ENCODE assay signal across 26 cellular contexts in genomic region chr7:25187932-25188331, GRCh38. TPM values are rescaled to one million over a fixed set of nuclear protein-coding genes. Genes with fewer than 3 reads are reported as not detected.
DNase-seq lines count a peak whose midpoint lies in the region; ATAC-seq and TF ChIP-seq lines count a peak whose summit lies in the region.
"Had no signal": no experiment of that assay in that cellular context is flagged by ENCODE, and none has a peak within 500 bp of the region (broad histone marks: within the 10 kb centered on the region; RNA-seq: fewer than 3 reads in every experiment).

No MANE protein-coding gene starts in this region.

- no peaks in the 10 kb centered on the region for H3K4me1 ChIP-seq in Karpas-422 (ENCODE audit: low read length)
- no peaks in the 10 kb centered on the region for H3K4me1 ChIP-seq in neural progenitor cell
- H3K4me1 ChIP-seq: suprapubic skin had no signal

- H2AFZ ChIP-seq in Karpas-422 (ENCODE audit: low read length), result no peak overlapping the region
- peak overlapping the region; percentile 26 for H2AFZ ChIP-seq in neural progenitor cell (replicated peaks)

- H3K9me3 Mint-ChIP-seq in WTC11 (peaks cover 14% of the 10 kb centered on the region), neural progenitor cell (no peaks in the 10 kb centered on the region)
- H3K9me3 Mint-ChIP-seq in activated T-helper 1 cell treated with anti-CD3 and anti-CD28 coated beads, Interleukin-12 subunit alpha, Interleukin-12 subunit beta, Interleukin-2, Interleukin-4 antibody, amounts not matched to agents 30 ng/mL and 10 ng/mL and 1 ng/mL, durations not matched to agents 14 hours and 24 hours and 36 hours, result no peaks in the 10 kb centered on the region
- no peaks in the 10 kb centered on the region for H3K9me3 Mint-ChIP-seq in activated T-helper 2 cell treated with anti-CD3 and anti-CD28 coated beads, Interferon-gamma antibody, Interleukin-2, Interleukin-4, amounts not matched to agents 10 μg/mL and 5 μg/mL and 100 μg/mL, durations not matched to agents 14 hours and 24 hours and 36 hours
- H3K9me3 Mint-ChIP-seq: activated CD4-positive, alpha-beta memory T cell treated with anti-CD3 and anti-CD28 coated beads for 36 hours; activated naive CD8-positive, alpha-beta T cell treated with anti-CD3 and anti-CD28 coated beads, Interleukin-2, amount 50 U/mL, for 24 hours; stimulated activated memory B cell treated with anti-CD40 and anti-IgM and Interleukin-4, amounts not matched to agents 10 μg/mL and 1 μg/mL and 100 μg/mL, for 72 hours had no signal

- ATAC-seq in WTC11 (peak; percentile 53), GM21423 (IDR thresholded peaks at IDR 0.05; ENCODE audit: unreplicated experiment) (no peak)
- ATAC-seq: activated naive CD8-positive, alpha-beta T cell treated with anti-CD3 and anti-CD28 coated beads, Interleukin-2, amount 50 U/mL, for 24 hours; left colon; stimulated activated memory B cell treated with anti-CD40 and anti-IgM and Interleukin-4, amounts not matched to agents 10 μg/mL and 1 μg/mL and 100 μg/mL, for 72 hours had no signal

- H3K36me3 Mint-ChIP-seq in WTC11 (peaks cover 8% of the 10 kb centered on the region), neural progenitor cell (no peaks in the 10 kb centered on the region)
- no peaks in the 10 kb centered on the region for H3K36me3 Mint-ChIP-seq in activated T-helper 1 cell treated with anti-CD3 and anti-CD28 coated beads, Interleukin-12 subunit alpha, Interleukin-12 subunit beta, Interleukin-2, Interleukin-4 antibody, amounts not matched to agents 30 ng/mL and 10 ng/mL and 1 ng/mL, durations not matched to agents 14 hours and 24 hours and 36 hours (ENCODE audit: low read depth)
- H3K36me3 Mint-ChIP-seq in activated T-helper 2 cell treated with anti-CD3 and anti-CD28 coated beads, Interferon-gamma antibody, Interleukin-2, Interleukin-4, amounts not matched to agents 10 μg/mL and 5 μg/mL and 100 μg/mL, durations not matched to agents 14 hours and 24 hours and 36 hours (ENCODE audit: low read depth), result no peaks in the 10 kb centered on the region
- H3K36me3 Mint-ChIP-seq: activated CD4-positive, alpha-beta memory T cell treated with anti-CD3 and anti-CD28 coated beads for 36 hours; CD14-positive monocyte; naive B cell; stimulated activated memory B cell treated with anti-CD40 and anti-IgM and Interleukin-4, amounts not matched to agents 10 μg/mL and 1 μg/mL and 100 μg/mL, for 72 hours had no signal

- TF ChIP-seq CTCF in GM12873 (IDR thresholded peaks at IDR 0.05; ENCODE audit: insufficient read depth, low read depth, low read length, missing control alignments) (peak; percentile 21), WTC11 (IDR thresholded peaks at IDR 0.05) (no peak), neural progenitor cell (IDR thresholded peaks at IDR 0.05) (no peak)

- intact Hi-C loops in activated T-helper 1 cell treated with anti-CD3 and anti-CD28 coated beads, Interleukin-12 subunit alpha, Interleukin-12 subunit beta, Interleukin-2, Interleukin-4 antibody, amounts not matched to agents 30 ng/mL and 10 ng/mL and 1 ng/mL, durations not matched to agents 14 hours and 24 hours and 36 hours (cut with micrococcal nuclease), result no loop called here
- intact Hi-C loops in activated T-helper 2 cell treated with anti-CD3 and anti-CD28 coated beads, Interferon-gamma antibody, Interleukin-2, Interleukin-4, amounts not matched to agents 10 μg/mL and 5 μg/mL and 100 μg/mL, durations not matched to agents 14 hours and 24 hours and 36 hours (cut with micrococcal nuclease), result no loop called here

- no peak overlapping the region for H3K4me3 Mint-ChIP-seq in WTC11
- no peak overlapping the region for H3K4me3 Mint-ChIP-seq in neural progenitor cell
- no peak overlapping the region for H3K4me3 Mint-ChIP-seq in activated T-helper 1 cell treated with anti-CD3 and anti-CD28 coated beads, Interleukin-12 subunit alpha, Interleukin-12 subunit beta, Interleukin-2, Interleukin-4 antibody, amounts not matched to agents 30 ng/mL and 10 ng/mL and 1 ng/mL, durations not matched to agents 14 hours and 24 hours and 36 hours
- no peak overlapping the region for H3K4me3 Mint-ChIP-seq in activated T-helper 2 cell treated with anti-CD3 and anti-CD28 coated beads, Interferon-gamma antibody, Interleukin-2, Interleukin-4, amounts not matched to agents 10 μg/mL and 5 μg/mL and 100 μg/mL, durations not matched to agents 14 hours and 24 hours and 36 hours (ENCODE audit: low read depth)
- H3K4me3 Mint-ChIP-seq: activated CD4-positive, alpha-beta memory T cell treated with anti-CD3 and anti-CD28 coated beads for 36 hours; activated naive CD8-positive, alpha-beta T cell treated with anti-CD3 and anti-CD28 coated beads, Interleukin-2, amount 50 U/mL, for 24 hours; CD14-positive monocyte; stimulated activated memory B cell treated with anti-CD40 and anti-IgM and Interleukin-4, amounts not matched to agents 10 μg/mL and 1 μg/mL and 100 μg/mL, for 72 hours had no signal

- H3K27me3 Mint-ChIP-seq in WTC11 (ENCODE audit: low read depth) (no peaks in the 10 kb centered on the region; the same call in 1 of the 2 replicates), neural progenitor cell (ENCODE audit: insufficient read depth, low read depth) (no peaks in the 10 kb centered on the region)
- peaks cover 15% of the 10 kb centered on the region for H3K27me3 Mint-ChIP-seq in activated T-helper 1 cell treated with anti-CD3 and anti-CD28 coated beads, Interleukin-12 subunit alpha, Interleukin-12 subunit beta, Interleukin-2, Interleukin-4 antibody, amounts not matched to agents 30 ng/mL and 10 ng/mL and 1 ng/mL, durations not matched to agents 14 hours and 24 hours and 36 hours (ENCODE audit: insufficient read depth)
- peaks cover 10% of the 10 kb centered on the region for H3K27me3 Mint-ChIP-seq in activated T-helper 2 cell treated with anti-CD3 and anti-CD28 coated beads, Interferon-gamma antibody, Interleukin-2, Interleukin-4, amounts not matched to agents 10 μg/mL and 5 μg/mL and 100 μg/mL, durations not matched to agents 14 hours and 24 hours and 36 hours (ENCODE audit: low read depth)
- H3K27me3 Mint-ChIP-seq: stimulated activated memory B cell treated with anti-CD40 and anti-IgM and Interleukin-4, amounts not matched to agents 10 μg/mL and 1 μg/mL and 100 μg/mL, for 72 hours had no signal

- H3K36me3 ChIP-seq in Karpas-422 (ENCODE audit: insufficient read depth, low read length), result no peaks in the 10 kb centered on the region
- no peaks in the 10 kb centered on the region for H3K36me3 ChIP-seq in neural progenitor cell
- H3K36me3 ChIP-seq: suprapubic skin had no signal

- CTCF ChIA-PET in WTC11 (lab: Charles Lee), result interaction anchor here (1.6 to 2.3 kb wide), 2 partner anchors 8 to 29 kb away, joined by 7 to 9 read pairs; a partner anchor contains a TSS

- H3K27me3 ChIP-seq in Karpas-422 (ENCODE audit: low read length), result no peaks in the 10 kb centered on the region
- no peaks in the 10 kb centered on the region for H3K27me3 ChIP-seq in neural progenitor cell
- H3K27me3 ChIP-seq: suprapubic skin had no signal

- no peak overlapping the region for H3K27ac Mint-ChIP-seq in WTC11
- peak overlapping the region; percentile 67 for H3K27ac Mint-ChIP-seq in neural progenitor cell
- no peak overlapping the region for H3K27ac Mint-ChIP-seq in activated T-helper 1 cell treated with anti-CD3 and anti-CD28 coated beads, Interleukin-12 subunit alpha, Interleukin-12 subunit beta, Interleukin-2, Interleukin-4 antibody, amounts not matched to agents 30 ng/mL and 10 ng/mL and 1 ng/mL, durations not matched to agents 14 hours and 24 hours and 36 hours
- H3K27ac Mint-ChIP-seq in activated T-helper 2 cell treated with anti-CD3 and anti-CD28 coated beads, Interferon-gamma antibody, Interleukin-2, Interleukin-4, amounts not matched to agents 10 μg/mL and 5 μg/mL and 100 μg/mL, durations not matched to agents 14 hours and 24 hours and 36 hours, result no peak overlapping the region
- H3K27ac Mint-ChIP-seq: activated CD4-positive, alpha-beta memory T cell treated with anti-CD3 and anti-CD28 coated beads for 36 hours; activated naive CD8-positive, alpha-beta T cell treated with anti-CD3 and anti-CD28 coated beads, Interleukin-2, amount 50 U/mL, for 24 hours; CD14-positive monocyte; stimulated activated memory B cell treated with anti-CD40 and anti-IgM and Interleukin-4, amounts not matched to agents 10 μg/mL and 1 μg/mL and 100 μg/mL, for 72 hours had no signal

- no peaks in the 10 kb centered on the region for H3F3A ChIP-seq in neural progenitor cell (ENCODE audit: low read depth)

- H3K27ac ChIP-seq in Karpas-422 (ENCODE audit: low read length) (no peak overlapping the region), neural progenitor cell (no peak overlapping the region)
- H3K27ac ChIP-seq: suprapubic skin had no signal

- no peak overlapping the region for H3K9ac ChIP-seq in Karpas-422 (ENCODE audit: low read length)
- no peak overlapping the region for H3K9ac ChIP-seq in neural progenitor cell

- H3K4me3 ChIP-seq in Karpas-422 (ENCODE audit: low read length), result no peak overlapping the region
- no peak overlapping the region for H3K4me3 ChIP-seq in neural progenitor cell
- H3K4me3 ChIP-seq: suprapubic skin had no signal

- H3K9me3 ChIP-seq in Karpas-422 (ENCODE audit: low read length), result no peaks in the 10 kb centered on the region
- H3K9me3 ChIP-seq in neural progenitor cell (ENCODE audit: low read depth), result no peaks in the 10 kb centered on the region
- H3K9me3 ChIP-seq: suprapubic skin had no signal

- H3K4me1 Mint-ChIP-seq in WTC11 (no peaks in the 10 kb centered on the region), neural progenitor cell (no peaks in the 10 kb centered on the region)
- H3K4me1 Mint-ChIP-seq in activated T-helper 1 cell treated with anti-CD3 and anti-CD28 coated beads, Interleukin-12 subunit alpha, Interleukin-12 subunit beta, Interleukin-2, Interleukin-4 antibody, amounts not matched to agents 30 ng/mL and 10 ng/mL and 1 ng/mL, durations not matched to agents 14 hours and 24 hours and 36 hours (ENCODE audit: low read depth), result no peaks in the 10 kb centered on the region
- peaks cover 2% of the 10 kb centered on the region for H3K4me1 Mint-ChIP-seq in activated T-helper 2 cell treated with anti-CD3 and anti-CD28 coated beads, Interferon-gamma antibody, Interleukin-2, Interleukin-4, amounts not matched to agents 10 μg/mL and 5 μg/mL and 100 μg/mL, durations not matched to agents 14 hours and 24 hours and 36 hours (ENCODE audit: low read depth)
- H3K4me1 Mint-ChIP-seq: activated naive CD8-positive, alpha-beta T cell treated with anti-CD3 and anti-CD28 coated beads, Interleukin-2, amount 50 U/mL, for 24 hours; CD14-positive monocyte; naive B cell; stimulated activated memory B cell treated with anti-CD40 and anti-IgM and Interleukin-4, amounts not matched to agents 10 μg/mL and 1 μg/mL and 100 μg/mL, for 72 hours had no signal

- H3K79me2 ChIP-seq in Karpas-422 (ENCODE audit: low read length) (no peaks in the 10 kb centered on the region), neural progenitor cell (ENCODE audit: low read depth) (no peaks in the 10 kb centered on the region)

- no peaks in the 10 kb centered on the region for H3K9me2 ChIP-seq in Karpas-422 (replicated peaks; ENCODE audit: insufficient read depth, low read length)

- H4K20me1 ChIP-seq in Karpas-422 (ENCODE audit: insufficient read depth, low read depth, low read length), result no peaks in the 10 kb centered on the region
- no peaks in the 10 kb centered on the region for H4K20me1 ChIP-seq in neural progenitor cell (ENCODE audit: low read depth)

- POLR2A ChIA-PET in WTC11 (lab: Charles Lee), result no interaction called here

- H3K4me2 ChIP-seq in Karpas-422 (ENCODE audit: low read depth, low read length, poor library complexity, severe bottlenecking) (no peak overlapping the region), neural progenitor cell (no peak overlapping the region)

- DNase-seq in Karpas-422 (peak; percentile 40), WTC11 (ENCODE audit: low spot score) (no peak), neural progenitor cell (ENCODE audit: low spot score) (no peak)
- no peak for DNase-seq in activated T-helper 1 cell treated with anti-CD3 and anti-CD28 coated beads, Interleukin-12 subunit alpha, Interleukin-12 subunit beta, Interleukin-2, Interleukin-4 antibody, amounts not matched to agents 30 ng/mL and 10 ng/mL and 1 ng/mL, durations not matched to agents 14 hours and 24 hours and 36 hours (ENCODE audit: low spot score)
- DNase-seq in activated T-helper 2 cell treated with anti-CD3 and anti-CD28 coated beads, Interferon-gamma antibody, Interleukin-2, Interleukin-4, amounts not matched to agents 10 μg/mL and 5 μg/mL and 100 μg/mL, durations not matched to agents 14 hours and 24 hours and 36 hours (ENCODE audit: low spot score), result no peak
- DNase-seq: activated CD4-positive, alpha-beta memory T cell treated with anti-CD3 and anti-CD28 coated beads for 36 hours; activated gamma-delta T cell; activated naive CD8-positive, alpha-beta T cell treated with anti-CD3 and anti-CD28 coated beads, Interleukin-2, amount 50 U/mL, for 24 hours; left colon; mesenchymal stem cell; naive B cell; NCI-H1092 treated with DMSO at 0.1 percent for 48 hours; NCI-H2029; NCI-H2227 treated with DMSO at 0.1 percent for 48 hours; NCI-H69; occipital lobe; SW 1271; T1000 had no signal

RNA-seq across cellular contexts. Expression of gene NPVF, which starts 40.4 kb away (rescaled TPM):
- not detected in 2 replicates for total RNA-seq in Karpas-422 (2014; rRNA removed; shearing (Covaris generic); ENCODE audit: low replicate concordance)
- total RNA-seq in WTC11 (2021) (not detected in 3 replicates), neural progenitor cell (ENCODE audit: low replicate concordance) (not detected in 2 replicates)
- not detected in 2 replicates for total RNA-seq in activated T-helper 1 cell treated with anti-CD3 and anti-CD28 coated beads, Interleukin-12 subunit alpha, Interleukin-12 subunit beta, Interleukin-2, Interleukin-4 antibody, amounts not matched to agents 30 ng/mL and 10 ng/mL and 1 ng/mL, durations not matched to agents 14 hours and 24 hours and 36 hours
- total RNA-seq in activated T-helper 2 cell treated with anti-CD3 and anti-CD28 coated beads, Interferon-gamma antibody, Interleukin-2, Interleukin-4, amounts not matched to agents 10 μg/mL and 5 μg/mL and 100 μg/mL, durations not matched to agents 14 hours and 24 hours and 36 hours, result not detected in 2 replicates
- total RNA-seq: activated CD4-positive, alpha-beta memory T cell treated with anti-CD3 and anti-CD28 coated beads for 36 hours; dermis microvascular lymphatic vessel endothelial cell; glomerular endothelial cell; left colon; occipital lobe; renal cortical epithelial cell; suprapubic skin had no signal
